17 cellular contexts compared by ENCODE assay signal in genomic region chr13:76438050-76438449, GRCh38.
A peak's percentile ranks its signal among the peaks of the same experiment; 100 is the strongest.
DNase-seq lines count a peak whose midpoint lies in the region; ATAC-seq, FAIRE-seq and TF ChIP-seq lines count a peak whose summit lies in the region.
"Had no signal": no experiment of that assay in that cellular context is flagged by ENCODE, and none has a peak within 500 bp of the region (broad histone marks: within the 10 kb centered on the region; RNA-seq: fewer than 3 reads in every experiment).

No MANE protein-coding gene starts in this region.

- H3K9ac ChIP-seq in IMR-90 (ENCODE audit: low read depth, low read length), result no peak overlapping the region
- H3K9ac ChIP-seq: BLaER1 had no signal

- no CpG with 5 or more reads among the region's 2 CpGs for WGBS in IMR-90 (ENCODE audit: extremely low coverage in 2 of 2, insufficient read length in 1 of 2), 2 experiments

- intact Hi-C loops in IMR-90 (cut with micrococcal nuclease), result no loop called here
- intact Hi-C loops in gastrocnemius medialis (cut with DNase I; ENCODE audit: low total_unique reads), result no loop called here

- no peaks in the 10 kb centered on the region for H3K36me3 ChIP-seq in IMR-90 (ENCODE audit: control insufficient read depth, insufficient read depth, low read length)
- H3K36me3 ChIP-seq in gastrocnemius medialis, result no peaks in the 10 kb centered on the region
- H3K36me3 ChIP-seq: BLaER1, HAP-1 had no signal

- H3K27me3 ChIP-seq in IMR-90 (ENCODE audit: control insufficient read depth, insufficient read depth, low read length) (no peaks in the 10 kb centered on the region), gastrocnemius medialis (no peaks in the 10 kb centered on the region)
- H3K27me3 ChIP-seq: BLaER1 had no signal

- dilution Hi-C loops in IMR-90 (cut with HindIII; ENCODE audit: low sequenced_read_pairs, unreplicated experiment), result no loop called here

- CTCF ChIA-PET in IMR-90 (lab: Yijun Ruan, JAX), result no interaction called here

- no peak overlapping the region for H4K91ac ChIP-seq in IMR-90 (ENCODE audit: insufficient read depth, low read depth, low read length)

- no peak overlapping the region for H3K23ac ChIP-seq in IMR-90 (ENCODE audit: low read depth, low read length)

- no peaks in the 10 kb centered on the region for H3K9me3 ChIP-seq in IMR-90 (ENCODE audit: control insufficient read depth, insufficient read depth, low read length)
- H3K9me3 ChIP-seq in gastrocnemius medialis, result no peaks in the 10 kb centered on the region
- H3K9me3 ChIP-seq: BLaER1, HAP-1 had no signal

- POLR2A ChIA-PET in IMR-90 (lab: Charles Lee; ENCODE audit: unreplicated experiment), result no interaction called here

- H4K8ac ChIP-seq in IMR-90 (ENCODE audit: low read depth in 2 of 2, low read length in 2 of 2), result no peak overlapping the region; a peak in 1 of 4 replicates

- peak overlapping the region; percentile 64; the same call in 1 of the 2 replicates for H3K4me2 ChIP-seq in IMR-90 (ENCODE audit: low read depth, low read length)
- H3K4me2 ChIP-seq: BLaER1 had no signal

- no peak overlapping the region for H3K4me3 ChIP-seq in IMR-90 (ENCODE audit: insufficient read depth, low read depth, low read length)
- no peak overlapping the region for H3K4me3 ChIP-seq in gastrocnemius medialis
- H3K4me3 ChIP-seq: BLaER1, HAP-1 had no signal

- peaks cover 5% of the 10 kb centered on the region; the same call in 1 of the 2 replicates for H3K4me1 ChIP-seq in IMR-90 (ENCODE audit: control insufficient read depth, insufficient read depth, low read length)
- H3K4me1 ChIP-seq in gastrocnemius medialis, result no peaks in the 10 kb centered on the region
- H3K4me1 ChIP-seq: BLaER1, HAP-1 had no signal

- H3K14ac ChIP-seq in IMR-90 (replicated peaks; ENCODE audit: low read depth, low read length), result no peak overlapping the region

- TF ChIP-seq RAD21 in IMR-90 (IDR thresholded peaks at IDR 0.05; ENCODE audit: low read length), result no peak

- no peaks in the 10 kb centered on the region for H3K79me1 ChIP-seq in IMR-90 (ENCODE audit: low read depth in 1 of 2, low read length in 2 of 2)

- peak overlapping the region; percentile 83 for H2BK5ac ChIP-seq in IMR-90 (ENCODE audit: low read depth, low read length, poor library complexity, severe bottlenecking)

- H3K18ac ChIP-seq in IMR-90 (ENCODE audit: low read depth, low read length), result peak overlapping the region; percentile 79

- H4K5ac ChIP-seq in IMR-90 (ENCODE audit: low read depth, low read length), result peak overlapping the region; percentile 78; the same call in 1 of the 2 replicates

- TF ChIP-seq CTCF in IMR-90 (conservative IDR thresholded peaks at IDR 0.05; ENCODE audit: low read depth, low read length) (no peak), gastrocnemius medialis (IDR thresholded peaks at IDR 0.05 in 4 of 5, conservative IDR thresholded peaks at IDR 0.05 in 1 of 5) (no peak)

- in situ Hi-C loops in IMR-90 (cut with MboI; ENCODE audit: low sequenced_read_pairs), result no loop called here
- in situ Hi-C loops in gastrocnemius medialis (cut with MboI; ENCODE audit: low sequenced_read_pairs in 4 of 4), result no loop called here

- H2AFZ ChIP-seq in IMR-90 (replicated peaks; ENCODE audit: low read length, poor library complexity), result no peak overlapping the region

- peak overlapping the region; percentile 71; the same call in 1 of the 2 replicates for H2BK120ac ChIP-seq in IMR-90 (ENCODE audit: low read depth, low read length)

- DNase-seq in IMR-90, result peak; percentile 84
- DNase-seq in amniotic epithelial cell (ENCODE audit: low read depth), result peak; percentile 31
- DNase-seq in fibroblast of peridontal ligament (ENCODE audit: extremely low read depth), result peak; percentile 36
- DNase-seq in GM19239 (ENCODE audit: insufficient read length, low spot score), result no peak
- no peak for DNase-seq in gastrocnemius medialis
- DNase-seq in GM19240 (ENCODE audit: insufficient read length, low spot score), result no peak
- DNase-seq: CD8-positive, alpha-beta memory T cell; DND-41; NCI-H1092; NCI-H1694; NCI-H2107; NCI-H446; NCI-H748 treated with DMSO at 0.1 percent for 48 hours; Right ventricle myocardium superior had no signal

- no peak for FAIRE-seq in GM19239 (lab: Jason Lieb, UNC)

- H3K56ac ChIP-seq in IMR-90 (ENCODE audit: extremely low read depth, insufficient read depth, low read length), result no peak overlapping the region

- BruUV-seq in IMR-90 (replicated peaks; lab: Mats Ljungman, UMichigan), result no TSS peak

- H3K27ac ChIP-seq in IMR-90 (ENCODE audit: insufficient read depth, low read length) (peak overlapping the region; percentile 67; the same call in 1 of the 2 replicates), gastrocnemius medialis (no peak overlapping the region)
- H3K27ac ChIP-seq: BLaER1 had no signal

- H2BK20ac ChIP-seq in IMR-90 (ENCODE audit: low read depth, low read length), result no peak overlapping the region

- H2BK15ac ChIP-seq in IMR-90 (ENCODE audit: low read depth, low read length), result no peak overlapping the region

- H3K9me1 ChIP-seq in IMR-90 (ENCODE audit: insufficient read depth, low read length), result no peaks in the 10 kb centered on the region; the same call in 1 of the 2 replicates

- TF ChIP-seq POLR2A in IMR-90 (IDR thresholded peaks at IDR 0.05; ENCODE audit: low read depth, low read length), result no peak
- TF ChIP-seq POLR2A in gastrocnemius medialis (IDR thresholded peaks at IDR 0.05), result no peak

- H2AK9ac ChIP-seq in IMR-90 (replicated peaks; ENCODE audit: low read depth, low read length, poor library complexity), result no peak overlapping the region

- H2AK5ac ChIP-seq in IMR-90 (ENCODE audit: low read depth, low read length), result no peak overlapping the region

- no peaks in the 10 kb centered on the region for H4K20me1 ChIP-seq in IMR-90 (ENCODE audit: insufficient read depth, low read length)
- H4K20me1 ChIP-seq: BLaER1 had no signal

- H3K4ac ChIP-seq in IMR-90 (ENCODE audit: low read depth, low read length), result peak overlapping the region; percentile 58

- peak; percentile 100 for ATAC-seq in IMR-90 (ENCODE audit: low read depth)
- ATAC-seq in HG02840 (IDR thresholded peaks at IDR 0.05; ENCODE audit: low FRiP score, unreplicated experiment), result no peak
- ATAC-seq in gastrocnemius medialis, result no peak

TF ChIP-seq in IMR-90, 13 proteins besides CTCF, POLR2A, EP300 and RAD21:
- TF ChIP-seq FOS (IDR thresholded peaks at IDR 0.05; ENCODE audit: low read depth, low read length) (peak; percentile 64; the same call in 1 of the 2 replicates), RCOR1 (IDR thresholded peaks at IDR 0.05; ENCODE audit: insufficient replicate concordance, low read length) (no peak), MAZ (IDR thresholded peaks at IDR 0.05; ENCODE audit: borderline replicate concordance, low read depth, low read length) (no peak)

Comparison
In these comparisons a context has a peak if more than half of its experiments do, and no peak if none do; other contexts are left out.
1. DNase-seq: peak in IMR-90 (single experiment), amniotic epithelial cell (single experiment) and fibroblast of peridontal ligament (single experiment); none in GM19239 (single experiment), gastrocnemius medialis (0 of 2) and GM19240 (single experiment).